24 cellular contexts compared by ENCODE assay signal in the genomic region with DNA sequence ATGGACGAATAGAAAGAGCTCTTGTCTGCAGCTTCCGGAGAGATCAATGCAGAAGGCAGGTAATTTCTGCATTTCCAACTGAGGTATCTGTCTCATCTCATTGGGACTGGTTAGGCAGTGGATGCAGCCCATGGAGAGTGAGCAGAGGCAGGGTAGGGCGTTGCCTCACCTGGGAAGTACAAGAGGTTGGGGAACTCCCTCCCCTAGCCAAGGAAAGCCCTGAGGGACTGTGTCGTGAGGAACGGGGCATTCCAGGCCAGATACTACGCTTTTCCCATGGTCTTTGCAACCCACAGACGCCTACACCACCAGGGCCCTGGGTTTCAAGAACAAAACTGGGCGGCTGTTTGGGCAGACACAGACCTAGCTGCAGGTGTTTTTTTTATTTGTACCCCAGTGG.
"Had no signal": no experiment of that assay in that cellular context is flagged by ENCODE, and none has a peak within 500 bp of the region (broad histone marks: within the 10 kb centered on the region; RNA-seq: fewer than 3 reads in every experiment).

No MANE protein-coding gene starts in this region.

- H3K27ac ChIP-seq: left ventricle myocardium inferior, ovary, right atrium auricular region, right lobe of liver, tibial nerve, uterus had no signal

- H3K4me3 ChIP-seq: left ventricle myocardium inferior, lung, mucosa of descending colon, ovary, right atrium auricular region, right lobe of liver, smooth muscle cell, tibial nerve, uterus had no signal

- H3K4me1 ChIP-seq: left ventricle myocardium inferior, right atrium auricular region, right lobe of liver, tibial nerve, uterus had no signal

- H3K4me1 Mint-ChIP-seq: memory B cell; stimulated activated memory B cell treated with anti-CD40 and anti-IgM and Interleukin-4, amounts not matched to agents 10 μg/mL and 1 μg/mL and 100 μg/mL, for 72 hours; stimulated activated naive CD8-positive, alpha-beta T cell treated with anti-CD3 and anti-CD28 coated beads, Interleukin-15, amount 100 ng/mL, for 72 hours had no signal

- DNase-seq: islet precursor cell; left ventricle myocardium inferior; midbrain; mucosa of descending colon; naive thymus-derived CD4-positive, alpha-beta T cell; ovary; right lobe of liver; stimulated activated CD4-positive, alpha-beta T cell treated with anti-CD3 and anti-CD28 coated beads, Interleukin-1b, Interleukin-23, amount 100 ng/mL, for 48 hours; stimulated activated CD4-positive, alpha-beta T cell treated with anti-CD3 and anti-CD28 coated beads, Interleukin-2, amount 100 ng/mL, for 48 hours; stimulated activated CD4-positive, alpha-beta T cell treated with anti-CD3 and anti-CD28 coated beads, Interleukin-4, amount 100 ng/mL, for 4 hours; stimulated activated CD8-positive, alpha-beta memory T cell treated with anti-CD3 and anti-CD28 coated beads, Interleukin-4, amount 100 ng/mL, for 48 hours; stimulated activated naive CD4-positive, alpha-beta T cell treated with Interleukin-2 at 50 U/mL for 16 hours; stimulated activated naive CD8-positive, alpha-beta T cell treated with anti-CD3 and anti-CD28 coated beads, Interleukin-15, amount 100 ng/mL, for 72 hours; substantia nigra; uterus had no signal

- ATAC-seq: mucosa of descending colon; naive thymus-derived CD4-positive, alpha-beta T cell; natural killer cell treated with Interleukin-12 subunit alpha and Interleukin-12 subunit beta and Interleukin-15 and Interleukin-18, amount 100 ng/mL, for 72 hours; right lobe of liver; stimulated activated memory B cell treated with anti-CD40 and anti-IgM and Interleukin-4, amounts not matched to agents 10 μg/mL and 1 μg/mL and 100 μg/mL, for 72 hours; stimulated activated naive CD8-positive, alpha-beta T cell treated with anti-CD3 and anti-CD28 coated beads, Interleukin-15, amount 100 ng/mL, for 72 hours had no signal

- H3K27me3 ChIP-seq: ovary, right atrium auricular region, right lobe of liver, tibial nerve, uterus had no signal

- H3K27ac Mint-ChIP-seq: memory B cell; naive thymus-derived CD4-positive, alpha-beta T cell; natural killer cell treated with Interleukin-12 subunit alpha and Interleukin-12 subunit beta and Interleukin-15 and Interleukin-18, amount 100 ng/mL, for 72 hours; progenitor cell of endocrine pancreas; stimulated activated memory B cell treated with anti-CD40 and anti-IgM and Interleukin-4, amounts not matched to agents 10 μg/mL and 1 μg/mL and 100 μg/mL, for 72 hours; stimulated activated naive CD8-positive, alpha-beta T cell treated with anti-CD3 and anti-CD28 coated beads, Interleukin-15, amount 100 ng/mL, for 72 hours; type B pancreatic cell had no signal

- H3K4me2 ChIP-seq: smooth muscle cell had no signal

- H3K36me3 Mint-ChIP-seq: memory B cell; naive thymus-derived CD4-positive, alpha-beta T cell; natural killer cell treated with Interleukin-12 subunit alpha and Interleukin-12 subunit beta and Interleukin-15 and Interleukin-18, amount 100 ng/mL, for 72 hours; stimulated activated memory B cell treated with anti-CD40 and anti-IgM and Interleukin-4, amounts not matched to agents 10 μg/mL and 1 μg/mL and 100 μg/mL, for 72 hours; type B pancreatic cell had no signal

- H3K4me3 Mint-ChIP-seq: memory B cell; naive thymus-derived CD4-positive, alpha-beta T cell; natural killer cell treated with Interleukin-12 subunit alpha and Interleukin-12 subunit beta and Interleukin-15 and Interleukin-18, amount 100 ng/mL, for 72 hours; stimulated activated memory B cell treated with anti-CD40 and anti-IgM and Interleukin-4, amounts not matched to agents 10 μg/mL and 1 μg/mL and 100 μg/mL, for 72 hours; stimulated activated naive CD8-positive, alpha-beta T cell treated with anti-CD3 and anti-CD28 coated beads, Interleukin-15, amount 100 ng/mL, for 72 hours; type B pancreatic cell had no signal

- H3K9me3 ChIP-seq: left ventricle myocardium inferior, mucosa of descending colon, ovary, right atrium auricular region, right lobe of liver, uterus had no signal

- H3K9me3 Mint-ChIP-seq: natural killer cell treated with Interleukin-12 subunit alpha and Interleukin-12 subunit beta and Interleukin-15 and Interleukin-18, amount 100 ng/mL, for 72 hours; type B pancreatic cell had no signal

- H3K27me3 Mint-ChIP-seq: memory B cell; naive thymus-derived CD4-positive, alpha-beta T cell; progenitor cell of endocrine pancreas; stimulated activated memory B cell treated with anti-CD40 and anti-IgM and Interleukin-4, amounts not matched to agents 10 μg/mL and 1 μg/mL and 100 μg/mL, for 72 hours; stimulated activated naive CD8-positive, alpha-beta T cell treated with anti-CD3 and anti-CD28 coated beads, Interleukin-15, amount 100 ng/mL, for 72 hours; type B pancreatic cell had no signal

- H3K36me3 ChIP-seq: left ventricle myocardium inferior, ovary, right atrium auricular region, right lobe of liver, tibial nerve, uterus had no signal
